37 cellular contexts compared by ENCODE assay signal in the genomic region with DNA sequence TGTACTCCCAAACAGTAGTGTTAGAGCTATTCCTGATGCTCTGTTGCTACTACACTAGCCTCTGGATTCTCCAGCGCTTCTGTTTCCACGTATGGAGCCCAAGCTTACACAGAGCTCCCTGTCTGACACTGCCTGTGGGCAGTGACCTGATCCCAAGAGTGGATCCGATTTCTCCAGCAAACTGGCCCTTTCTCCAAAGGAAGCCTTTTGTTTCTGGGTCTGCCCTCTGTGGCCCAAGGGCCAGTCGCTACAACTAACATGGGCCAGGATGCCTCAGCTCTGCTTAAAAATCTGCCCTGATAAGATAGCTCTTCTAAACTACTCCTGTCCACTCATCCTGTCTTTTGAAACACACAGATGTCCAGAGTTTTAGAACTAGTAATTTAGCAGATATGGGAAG.
"Had no signal": no experiment of that assay in that cellular context is flagged by ENCODE, and none has a peak within 500 bp of the region (broad histone marks: within the 10 kb centered on the region; RNA-seq: fewer than 3 reads in every experiment).

No MANE protein-coding gene starts in this region.

- H3K27me3 ChIP-seq: ascending aorta, cardiac muscle cell had no signal

- H3K27ac Mint-ChIP-seq: activated B cell treated with CpG ODN at 0.5 μM for 24 hours; activated CD4-positive, alpha-beta memory T cell treated with anti-CD3 and anti-CD28 coated beads, Interleukin-2, amount 10 ng/mL, durations not matched to agents 7 days and 5 days; activated CD4-positive, alpha-beta T cell treated with anti-CD3 and anti-CD28 coated beads for 36 hours; activated CD4-positive, alpha-beta T cell treated with anti-CD3 and anti-CD28 coated beads, Interleukin-2, amount 10 ng/mL, durations not matched to agents 7 days and 5 days; activated CD8-positive, alpha-beta memory T cell treated with anti-CD3 and anti-CD28 coated beads, Interleukin-2, amount 10 ng/mL, durations not matched to agents 7 days and 5 days; activated CD8-positive, alpha-beta T cell treated with anti-CD3 and anti-CD28 coated beads, Interleukin-2, amount 10 ng/mL, durations not matched to agents 7 days and 5 days; activated naive CD4-positive, alpha-beta T cell treated with anti-CD3 and anti-CD28 coated beads, Interleukin-2, amount 10 ng/mL, durations not matched to agents 7 days and 5 days; activated naive CD4-positive, alpha-beta T cell treated with anti-CD3 and anti-CD28 coated beads, Interleukin-2, amount 50 U/mL, for 24 hours; activated naive CD8-positive, alpha-beta T cell; activated naive CD8-positive, alpha-beta T cell treated with anti-CD3 and anti-CD28 coated beads, Interleukin-2, amount 10 ng/mL, durations not matched to agents 7 days and 5 days; activated naive CD8-positive, alpha-beta T cell treated with anti-CD3 and anti-CD28 coated beads, Interleukin-2, amount 50 U/mL, for 24 hours; activated T-cell treated with anti-CD3 and anti-CD28 coated beads, Interleukin-2, amount 50 U/mL, for 24 hours; activated T-helper 2 cell treated with anti-CD3 and anti-CD28 coated beads, Interferon-gamma antibody, Interleukin-2, Interleukin-4, amounts not matched to agents 10 μg/mL and 5 μg/mL and 100 μg/mL, durations not matched to agents 14 hours and 24 hours and 36 hours; brain; T-helper 1 cell treated with Interleukin-12 subunit alpha and Interleukin-12 subunit beta and Interleukin-4 antibody, amounts not matched to agents 30 μg/mL and 1 μg/mL, for 36 hours; T-helper 2 cell treated with Interferon-gamma antibody and Interleukin-4, amounts not matched to agents 5 μg/mL and 100 μg/mL, for 36 hours had no signal

- H3K9me3 ChIP-seq: ascending aorta had no signal

- H3K4me3 ChIP-seq: ascending aorta, cardiac muscle cell had no signal

- H3K27me3 Mint-ChIP-seq: activated CD4-positive, alpha-beta T cell treated with anti-CD3 and anti-CD28 coated beads for 36 hours; activated CD8-positive, alpha-beta memory T cell treated with anti-CD3 and anti-CD28 coated beads, Interleukin-2, amount 10 ng/mL, durations not matched to agents 7 days and 5 days; activated naive CD4-positive, alpha-beta T cell treated with anti-CD3 and anti-CD28 coated beads, Interleukin-2, amount 10 ng/mL, durations not matched to agents 7 days and 5 days; activated naive CD4-positive, alpha-beta T cell treated with anti-CD3 and anti-CD28 coated beads, Interleukin-2, amount 50 U/mL, for 24 hours; activated naive CD8-positive, alpha-beta T cell; activated naive CD8-positive, alpha-beta T cell treated with anti-CD3 and anti-CD28 coated beads, Interleukin-2, amount 10 ng/mL, durations not matched to agents 7 days and 5 days; activated naive CD8-positive, alpha-beta T cell treated with anti-CD3 and anti-CD28 coated beads, Interleukin-2, amount 50 U/mL, for 24 hours; activated T-cell treated with anti-CD3 and anti-CD28 coated beads, Interleukin-2, amount 50 U/mL, for 24 hours; brain; central memory CD8-positive, alpha-beta T cell had no signal

- H3K27ac ChIP-seq: ascending aorta, cardiac muscle cell, VCaP had no signal

- ATAC-seq: activated CD4-positive, alpha-beta T cell treated with anti-CD3 and anti-CD28 coated beads for 36 hours; activated CD8-positive, alpha-beta memory T cell treated with anti-CD3 and anti-CD28 coated beads, Interleukin-2, amount 10 ng/mL, durations not matched to agents 7 days and 5 days; activated CD8-positive, alpha-beta T cell treated with anti-CD3 and anti-CD28 coated beads, Interleukin-2, amount 10 ng/mL, durations not matched to agents 7 days and 5 days; activated naive CD8-positive, alpha-beta T cell treated with anti-CD3 and anti-CD28 coated beads, Interleukin-2, amount 50 U/mL, for 24 hours had no signal

- FAIRE-seq: bronchial epithelial cell, TTC549 had no signal

- H3K4me1 Mint-ChIP-seq: activated B cell treated with CpG ODN at 0.5 μM for 24 hours; activated CD4-positive, alpha-beta memory T cell treated with anti-CD3 and anti-CD28 coated beads, Interleukin-2, amount 10 ng/mL, durations not matched to agents 7 days and 5 days; activated CD4-positive, alpha-beta T cell treated with anti-CD3 and anti-CD28 coated beads for 36 hours; activated CD4-positive, alpha-beta T cell treated with anti-CD3 and anti-CD28 coated beads, Interleukin-2, amount 10 ng/mL, durations not matched to agents 7 days and 5 days; activated CD8-positive, alpha-beta memory T cell treated with anti-CD3 and anti-CD28 coated beads, Interleukin-2, amount 10 ng/mL, durations not matched to agents 7 days and 5 days; activated naive CD4-positive, alpha-beta T cell treated with anti-CD3 and anti-CD28 coated beads, Interleukin-2, amount 10 ng/mL, durations not matched to agents 7 days and 5 days; activated naive CD4-positive, alpha-beta T cell treated with anti-CD3 and anti-CD28 coated beads, Interleukin-2, amount 50 U/mL, for 24 hours; activated naive CD8-positive, alpha-beta T cell treated with anti-CD3 and anti-CD28 coated beads, Interleukin-2, amount 10 ng/mL, durations not matched to agents 7 days and 5 days; central memory CD8-positive, alpha-beta T cell had no signal

- H3K4me1 ChIP-seq: ascending aorta had no signal

- H3K36me3 ChIP-seq: ascending aorta, cardiac muscle cell had no signal

- DNase-seq: activated B cell treated with CpG ODN at 0.5 μM for 24 hours; activated CD4-positive, alpha-beta memory T cell treated with anti-CD3 and anti-CD28 coated beads, Interleukin-2, amount 10 ng/mL, durations not matched to agents 7 days and 5 days; activated CD4-positive, alpha-beta T cell treated with anti-CD3 and anti-CD28 coated beads for 1 hour; activated CD4-positive, alpha-beta T cell treated with anti-CD3 and anti-CD28 coated beads for 36 hours; activated CD4-positive, alpha-beta T cell treated with anti-CD3 and anti-CD28 coated beads for 48 hours; activated CD4-positive, alpha-beta T cell treated with anti-CD3 and anti-CD28 coated beads, Interleukin-2, amount 10 ng/mL, durations not matched to agents 7 days and 5 days; activated CD4-positive, alpha-beta T cell treated with anti-CD3 and anti-CD28 coated beads, Interleukin-2, amount 50 U/mL, for 48 hours; activated CD8-positive, alpha-beta memory T cell treated with anti-CD3 and anti-CD28 coated beads for 24 hours; activated CD8-positive, alpha-beta memory T cell treated with anti-CD3 and anti-CD28 coated beads, Interleukin-2, amount 10 ng/mL, durations not matched to agents 7 days and 5 days; activated CD8-positive, alpha-beta memory T cell treated with anti-CD3 and anti-CD28 coated beads, Interleukin-2, amount 50 U/mL, for 48 hours; activated CD8-positive, alpha-beta T cell treated with anti-CD3 and anti-CD28 coated beads, Interleukin-2, amount 10 ng/mL, durations not matched to agents 7 days and 5 days; activated effector memory CD4-positive, alpha-beta T cell treated with Interleukin-2 at 50 U/mL for 16 hours; activated gamma-delta T cell; activated naive CD4-positive, alpha-beta T cell treated with anti-CD3 and anti-CD28 coated beads, Interleukin-2, amount 10 ng/mL, durations not matched to agents 7 days and 5 days; activated naive CD4-positive, alpha-beta T cell treated with Interleukin-2 at 50 U/mL for 16 hours; activated naive CD8-positive, alpha-beta T cell treated with anti-CD3 and anti-CD28 coated beads, Interleukin-2, amount 10 ng/mL, durations not matched to agents 7 days and 5 days; activated naive CD8-positive, alpha-beta T cell treated with anti-CD3 and anti-CD28 coated beads, Interleukin-2, amount 50 U/mL, for 24 hours; activated T-cell treated with anti-CD3 and anti-CD28 coated beads, Interleukin-2, amount 50 U/mL, for 24 hours; activated T-cell treated with anti-CD3 and anti-CD28 coated beads, Interleukin-2, amount 50 U/mL, for 48 hours; amygdala; anterior cingulate cortex; caudate nucleus; cerebellar nuclear complex; T-helper 2 cell; T-helper 9 cell had no signal

- H3K36me3 Mint-ChIP-seq: activated CD8-positive, alpha-beta memory T cell treated with anti-CD3 and anti-CD28 coated beads, Interleukin-2, amount 10 ng/mL, durations not matched to agents 7 days and 5 days; activated naive CD4-positive, alpha-beta T cell treated with anti-CD3 and anti-CD28 coated beads, Interleukin-2, amount 10 ng/mL, durations not matched to agents 7 days and 5 days; activated naive CD4-positive, alpha-beta T cell treated with anti-CD3 and anti-CD28 coated beads, Interleukin-2, amount 50 U/mL, for 24 hours; activated naive CD8-positive, alpha-beta T cell; activated naive CD8-positive, alpha-beta T cell treated with anti-CD3 and anti-CD28 coated beads, Interleukin-2, amount 10 ng/mL, durations not matched to agents 7 days and 5 days had no signal

- H3K9me3 Mint-ChIP-seq: activated B cell treated with CpG ODN at 0.5 μM for 24 hours; activated CD4-positive, alpha-beta T cell treated with anti-CD3 and anti-CD28 coated beads, Interleukin-2, amount 10 ng/mL, durations not matched to agents 7 days and 5 days; activated naive CD4-positive, alpha-beta T cell treated with anti-CD3 and anti-CD28 coated beads, Interleukin-2, amount 10 ng/mL, durations not matched to agents 7 days and 5 days; activated naive CD4-positive, alpha-beta T cell treated with anti-CD3 and anti-CD28 coated beads, Interleukin-2, amount 50 U/mL, for 24 hours; activated naive CD8-positive, alpha-beta T cell treated with anti-CD3 and anti-CD28 coated beads, Interleukin-2, amount 10 ng/mL, durations not matched to agents 7 days and 5 days; activated naive CD8-positive, alpha-beta T cell treated with anti-CD3 and anti-CD28 coated beads, Interleukin-2, amount 50 U/mL, for 24 hours; activated T-cell treated with anti-CD3 and anti-CD28 coated beads, Interleukin-2, amount 50 U/mL, for 24 hours; activated T-helper 2 cell treated with anti-CD3 and anti-CD28 coated beads, Interferon-gamma antibody, Interleukin-2, Interleukin-4, amounts not matched to agents 10 μg/mL and 5 μg/mL and 100 μg/mL, durations not matched to agents 14 hours and 24 hours and 36 hours; T-helper 1 cell treated with Interleukin-12 subunit alpha and Interleukin-12 subunit beta and Interleukin-4 antibody, amounts not matched to agents 30 μg/mL and 1 μg/mL, for 36 hours; T-helper 2 cell treated with Interferon-gamma antibody and Interleukin-4, amounts not matched to agents 5 μg/mL and 100 μg/mL, for 36 hours had no signal

- H3K4me3 Mint-ChIP-seq: activated B cell treated with CpG ODN at 0.5 μM for 24 hours; activated CD4-positive, alpha-beta memory T cell treated with anti-CD3 and anti-CD28 coated beads, Interleukin-2, amount 10 ng/mL, durations not matched to agents 7 days and 5 days; activated CD4-positive, alpha-beta T cell treated with anti-CD3 and anti-CD28 coated beads for 36 hours; activated CD4-positive, alpha-beta T cell treated with anti-CD3 and anti-CD28 coated beads, Interleukin-2, amount 10 ng/mL, durations not matched to agents 7 days and 5 days; activated CD8-positive, alpha-beta memory T cell treated with anti-CD3 and anti-CD28 coated beads, Interleukin-2, amount 10 ng/mL, durations not matched to agents 7 days and 5 days; activated CD8-positive, alpha-beta T cell treated with anti-CD3 and anti-CD28 coated beads, Interleukin-2, amount 10 ng/mL, durations not matched to agents 7 days and 5 days; activated naive CD4-positive, alpha-beta T cell treated with anti-CD3 and anti-CD28 coated beads, Interleukin-2, amount 10 ng/mL, durations not matched to agents 7 days and 5 days; activated naive CD4-positive, alpha-beta T cell treated with anti-CD3 and anti-CD28 coated beads, Interleukin-2, amount 50 U/mL, for 24 hours; activated naive CD8-positive, alpha-beta T cell; activated naive CD8-positive, alpha-beta T cell treated with anti-CD3 and anti-CD28 coated beads, Interleukin-2, amount 10 ng/mL, durations not matched to agents 7 days and 5 days; activated naive CD8-positive, alpha-beta T cell treated with anti-CD3 and anti-CD28 coated beads, Interleukin-2, amount 50 U/mL, for 24 hours; activated T-cell treated with anti-CD3 and anti-CD28 coated beads, Interleukin-2, amount 50 U/mL, for 24 hours; brain; central memory CD8-positive, alpha-beta T cell; T-helper 1 cell treated with Interleukin-12 subunit alpha and Interleukin-12 subunit beta and Interleukin-4 antibody, amounts not matched to agents 30 μg/mL and 1 μg/mL, for 36 hours; T-helper 2 cell treated with Interferon-gamma antibody and Interleukin-4, amounts not matched to agents 5 μg/mL and 100 μg/mL, for 36 hours had no signal
